11 cellular contexts compared by ENCODE assay signal in the genomic region with DNA sequence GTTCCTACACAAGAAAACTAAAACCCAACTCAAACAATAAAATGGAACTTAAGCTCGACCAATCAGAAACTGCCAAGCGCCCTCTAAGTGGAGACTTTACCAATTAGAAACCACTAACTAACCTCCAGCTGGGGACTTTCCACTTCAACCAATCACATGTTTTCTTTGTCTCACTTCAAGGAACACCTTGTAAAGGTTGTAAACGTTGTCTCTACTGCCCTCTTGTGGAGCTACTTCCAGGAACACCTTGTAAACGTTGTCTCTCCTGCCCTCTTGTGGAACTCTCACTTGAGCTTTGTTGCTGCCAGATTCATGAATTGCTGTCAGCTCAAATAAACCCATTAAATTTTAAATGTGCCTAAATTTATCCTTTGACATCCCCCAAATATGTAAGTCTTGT. TPM values are rescaled to one million over a fixed set of nuclear protein-coding genes. Genes with fewer than 3 reads are reported as not detected.
DNase-seq lines count a peak whose midpoint lies in the region; ATAC-seq, FAIRE-seq and TF ChIP-seq lines count a peak whose summit lies in the region.
"Not testable (repeated sequence)": the region's sequence is repeated elsewhere in the genome, so short reads cannot be mapped to it uniquely, and the experiment has no call there.
"Had no signal": no experiment of that assay in that cellular context is flagged by ENCODE, and none has a peak within 500 bp of the region (broad histone marks: within the 10 kb centered on the region; RNA-seq: fewer than 3 reads in every experiment).

No MANE protein-coding gene starts in this region.

- not testable (repeated sequence) for H4K20me1 ChIP-seq in astrocyte (ENCODE audit: insufficient read depth, low read length); endothelial cell of umbilical vein (replicated peaks; ENCODE audit: control insufficient read depth, extremely low read depth, insufficient read depth, low read length); HepG2 (ENCODE audit: insufficient read depth, low read length)

- FAIRE-seq in G401.6 (lab: Jason Lieb, UNC) (peak; percentile 97), astrocyte (lab: Jason Lieb, UNC) (peak; percentile 87), endothelial cell of umbilical vein (lab: Jason Lieb, UNC) (peak; percentile 84), HepG2 (lab: Jason Lieb, UNC) (peak; percentile 96)

- DNase-seq in Panc1 (ENCODE audit: low read depth, low spot score); astrocyte (ENCODE audit: low read depth); endothelial cell of umbilical vein (ENCODE audit: low read depth, low spot score); HepG2 (ENCODE audit: low spot score); natural killer cell treated with Interleukin-12 subunit alpha and Interleukin-12 subunit beta and Interleukin-15 and Interleukin-18, amount 100 ng/mL, for 72 hours (ENCODE audit: low spot score): not testable (repeated sequence)
- DNase-seq in activated CD8-positive, alpha-beta T cell treated with anti-CD3 and anti-CD28 coated beads for 36 hours = peak; percentile 21

- in situ Hi-C loops in Panc1 (cut with HindIII; ENCODE audit: low pct_unique_long_range_greater_than_20kb, low sequenced_read_pairs); HepG2 (cut with HindIII; ENCODE audit: extremely low pct_ligation_motif_present, low pct_unique_long_range_greater_than_20kb): not testable (repeated sequence)

- H3K27ac ChIP-seq in Panc1 (ENCODE audit: low read length); astrocyte (ENCODE audit: low read depth, low read length); endothelial cell of umbilical vein (ENCODE audit: insufficient read depth, low read depth, low read length); HepG2 (ENCODE audit: extremely low read length, insufficient read depth, low read length): not testable (repeated sequence)

- ATAC-seq in Panc1 = peak; percentile 84
- peak; percentile 89 for ATAC-seq in activated CD8-positive, alpha-beta T cell treated with anti-CD3 and anti-CD28 coated beads for 36 hours
- ATAC-seq in HepG2 = peak; percentile 31; the same call in 1 of the 3 replicates
- peak; percentile 49 to 77 for ATAC-seq in natural killer cell treated with Interleukin-12 subunit alpha and Interleukin-12 subunit beta and Interleukin-15 and Interleukin-18, amount 100 ng/mL, for 72 hours

- TF ChIP-seq EP300 in HepG2 (IDR thresholded peaks at IDR 0.05; ENCODE audit: low read depth in 2 of 2, low read length in 2 of 2); HepG2 (CRISPR knock-in tag; IDR thresholded peaks at IDR 0.05; ENCODE audit: borderline replicate concordance): not testable (repeated sequence)

- H3K36me3 ChIP-seq in Panc1 (ENCODE audit: control insufficient read depth, insufficient read depth, low read length); astrocyte (ENCODE audit: insufficient read depth, low read length); endothelial cell of umbilical vein (ENCODE audit: control insufficient read depth in 2 of 2, extremely low read depth in 1 of 2, insufficient read depth in 2 of 2, low read length in 2 of 2); HepG2 (replicated peaks in 1 of 2; ENCODE audit: control insufficient read depth in 1 of 2, insufficient read depth in 2 of 2, low read length in 2 of 2): not testable (repeated sequence)

- H3K27me3 Mint-ChIP-seq in activated CD8-positive, alpha-beta T cell treated with anti-CD3 and anti-CD28 coated beads for 36 hours; astrocyte (ENCODE audit: low read depth, unreplicated experiment); natural killer cell treated with Interleukin-12 subunit alpha and Interleukin-12 subunit beta and Interleukin-15 and Interleukin-18, amount 100 ng/mL, for 72 hours: not testable (repeated sequence)

- no CpG with 5 or more reads among the region's 4 CpGs for WGBS in HepG2 (ENCODE audit: low lambda C conversion rate)

- not testable (repeated sequence) for TF ChIP-seq POLR2A in endothelial cell of umbilical vein (IDR thresholded peaks at IDR 0.05; ENCODE audit: low read depth, low read length); HepG2 (IDR thresholded peaks at IDR 0.05; ENCODE audit: insufficient read depth in 1 of 2, low read depth in 2 of 2, low read length in 2 of 2)

- H3K36me3 Mint-ChIP-seq in activated CD8-positive, alpha-beta T cell treated with anti-CD3 and anti-CD28 coated beads for 36 hours (ENCODE audit: low read depth); astrocyte (ENCODE audit: low read depth, unreplicated experiment); natural killer cell treated with Interleukin-12 subunit alpha and Interleukin-12 subunit beta and Interleukin-15 and Interleukin-18, amount 100 ng/mL, for 72 hours: not testable (repeated sequence)

- TF ChIP-seq CTCF in Panc1 (IDR thresholded peaks at IDR 0.05); activated CD8-positive, alpha-beta T cell treated with anti-CD3 and anti-CD28 coated beads for 36 hours (IDR thresholded peaks at IDR 0.05); astrocyte (IDR thresholded peaks at IDR 0.05; ENCODE audit: insufficient read depth, low read depth, low read length); endothelial cell of umbilical vein (IDR thresholded peaks at IDR 0.05; ENCODE audit: extremely low read depth in 1 of 2, insufficient read depth in 1 of 2, low read depth in 1 of 2, low read length in 2 of 2); HepG2 (CRISPR knock-in tag; IDR thresholded peaks at IDR 0.05): not testable (repeated sequence)

- not testable (repeated sequence) for H3K27ac Mint-ChIP-seq in activated CD8-positive, alpha-beta T cell treated with anti-CD3 and anti-CD28 coated beads for 36 hours; astrocyte (ENCODE audit: unreplicated experiment); natural killer cell treated with Interleukin-12 subunit alpha and Interleukin-12 subunit beta and Interleukin-15 and Interleukin-18, amount 100 ng/mL, for 72 hours

- dilution Hi-C loops in endothelial cell of umbilical vein (cut with MboI; ENCODE audit: extremely low pct_ligation_motif_present, low sequenced_read_pairs) = not testable (repeated sequence)

- H3K4me3 Mint-ChIP-seq in activated CD8-positive, alpha-beta T cell treated with anti-CD3 and anti-CD28 coated beads for 36 hours; astrocyte (ENCODE audit: unreplicated experiment); natural killer cell treated with Interleukin-12 subunit alpha and Interleukin-12 subunit beta and Interleukin-15 and Interleukin-18, amount 100 ng/mL, for 72 hours: not testable (repeated sequence)

- not testable (repeated sequence) for H3K4me1 ChIP-seq in Panc1 (ENCODE audit: control insufficient read depth, insufficient read depth, low read length); astrocyte (ENCODE audit: insufficient read depth, low read length); endothelial cell of umbilical vein (ENCODE audit: control insufficient read depth, extremely low read depth, insufficient read depth, low read length); HepG2 (ENCODE audit: insufficient read depth, low read length)

- not testable (repeated sequence) for H3K9me1 ChIP-seq in endothelial cell of umbilical vein (replicated peaks; ENCODE audit: control insufficient read depth, extremely low read depth, insufficient read depth, low read length)

- not testable (repeated sequence) for H3K9me3 Mint-ChIP-seq in activated CD8-positive, alpha-beta T cell treated with anti-CD3 and anti-CD28 coated beads for 36 hours; astrocyte (ENCODE audit: unreplicated experiment); natural killer cell treated with Interleukin-12 subunit alpha and Interleukin-12 subunit beta and Interleukin-15 and Interleukin-18, amount 100 ng/mL, for 72 hours

- not testable (repeated sequence) for BruUV-seq in Panc1 (replicated peaks; lab: Mats Ljungman, UMichigan); endothelial cell of umbilical vein (replicated peaks; lab: Mats Ljungman, UMichigan); HepG2 (replicated peaks; lab: Mats Ljungman, UMichigan)

- CTCF ChIA-PET in Panc1 (lab: Charles Lee); activated CD8-positive, alpha-beta T cell treated with anti-CD3 and anti-CD28 coated beads for 36 hours (lab: Charles Lee); endothelial cell of umbilical vein (lab: Charles Lee); HepG2 (lab: Yijun Ruan, JAX; ENCODE audit: low intra/inter-chr PET ratio, low total read pairs): not testable (repeated sequence)

- not testable (repeated sequence) for H3K4me1 Mint-ChIP-seq in activated CD8-positive, alpha-beta T cell treated with anti-CD3 and anti-CD28 coated beads for 36 hours (ENCODE audit: low read depth); astrocyte (ENCODE audit: low read depth, unreplicated experiment); natural killer cell treated with Interleukin-12 subunit alpha and Interleukin-12 subunit beta and Interleukin-15 and Interleukin-18, amount 100 ng/mL, for 72 hours (ENCODE audit: low read depth in 2 of 2)

- not testable (repeated sequence) for H2AFZ ChIP-seq in astrocyte (ENCODE audit: low read depth, low read length); endothelial cell of umbilical vein (ENCODE audit: low read depth, low read length); HepG2 (ENCODE audit: low read length)

- POLR2A ChIA-PET in Panc1 (lab: Charles Lee); activated CD8-positive, alpha-beta T cell treated with anti-CD3 and anti-CD28 coated beads for 36 hours (lab: Charles Lee); endothelial cell of umbilical vein (lab: Charles Lee); HepG2 (lab: Yijun Ruan, JAX): not testable (repeated sequence)

- intact Hi-C loops in Panc1 (cut with micrococcal nuclease; ENCODE audit: unreplicated experiment); activated CD8-positive, alpha-beta T cell treated with anti-CD3 and anti-CD28 coated beads for 36 hours (cut with micrococcal nuclease); endothelial cell of umbilical vein (cut with micrococcal nuclease); HepG2 (cut with micrococcal nuclease; ENCODE audit: unreplicated experiment): not testable (repeated sequence)

- not testable (repeated sequence) for H3K9ac ChIP-seq in astrocyte (ENCODE audit: low read length); endothelial cell of umbilical vein (replicated peaks; ENCODE audit: extremely low read depth, insufficient read depth, low read length); HepG2 (ENCODE audit: insufficient read depth, low read depth, low read length)

- H3K79me2 ChIP-seq in astrocyte (ENCODE audit: insufficient read depth, low read length); endothelial cell of umbilical vein (ENCODE audit: control insufficient read depth, insufficient read depth, low read length); HepG2 (ENCODE audit: insufficient read depth, low read length): not testable (repeated sequence)

- H3K4me2 ChIP-seq in astrocyte (ENCODE audit: low read length); endothelial cell of umbilical vein (ENCODE audit: insufficient read depth, low read length); HepG2 (ENCODE audit: low read depth, low read length): not testable (repeated sequence)

- not testable (repeated sequence) for H3K27me3 ChIP-seq in Panc1 (ENCODE audit: control insufficient read depth, insufficient read depth, low read length); astrocyte (ENCODE audit: insufficient read depth, low read length); endothelial cell of umbilical vein (ENCODE audit: control insufficient read depth in 2 of 2, insufficient read depth in 2 of 2, low read length in 2 of 2); HepG2 (ENCODE audit: control insufficient read depth in 1 of 2, insufficient read depth in 2 of 2, low read length in 2 of 2)

- not testable (repeated sequence) for H3K4me3 ChIP-seq in Panc1 (ENCODE audit: low read depth in 2 of 2, low read length in 2 of 2); astrocyte (ENCODE audit: insufficient read depth, low read depth, low read length); endothelial cell of umbilical vein (replicated peaks in 1 of 3; ENCODE audit: insufficient read depth in 1 of 3, low read depth in 1 of 3, low read length in 3 of 3); HepG2 (replicated peaks in 1 of 3; ENCODE audit: insufficient read depth in 1 of 3, low read depth in 2 of 3, low read length in 3 of 3)

- H3K9me3 ChIP-seq in Panc1 (ENCODE audit: control insufficient read depth, insufficient read depth, low read depth, low read length); astrocyte (ENCODE audit: insufficient read depth, low read depth, low read length); endothelial cell of umbilical vein (replicated peaks; ENCODE audit: control insufficient read depth, insufficient read depth, low read length); HepG2 (ENCODE audit: low read length): not testable (repeated sequence)

- TF ChIP-seq RAD21 in HepG2 (CRISPR knock-in tag; IDR thresholded peaks at IDR 0.05) = not testable (repeated sequence)

RNA-seq across cellular contexts. Expression of a gene that starts 46.7 kb away (rescaled TPM):
- 0.13 TPM for total RNA-seq in Panc1 (2021; ENCODE audit: unreplicated experiment)
- polyA plus RNA-seq in Panc1 (2012; ENCODE audit: insufficient read length) = not detected
- total RNA-seq in activated CD8-positive, alpha-beta T cell treated with anti-CD3 and anti-CD28 coated beads for 36 hours = not detected
- not detected in 2 replicates for total RNA-seq in astrocyte
- total RNA-seq in endothelial cell of umbilical vein = not detected in 2 replicates
- polyA plus RNA-seq in endothelial cell of umbilical vein = not detected in 2 replicates
- not detected in 2 replicates for polyA plus RNA-seq in endothelial cell of umbilical vein (2011; cell fraction: cytosol; rRNA removed)
- not detected in 2 replicates for polyA plus RNA-seq in endothelial cell of umbilical vein (2011; cell fraction: nucleus; rRNA removed)
- polyA plus RNA-seq in endothelial cell of umbilical vein (2012) = not detected in 2 replicates
- polyA minus RNA-seq in endothelial cell of umbilical vein = not detected in 2 replicates
- polyA minus RNA-seq in endothelial cell of umbilical vein (2011; cell fraction: cytosol; rRNA and poly(A)+ RNA removed) = not detected
- polyA minus RNA-seq in endothelial cell of umbilical vein (2011; cell fraction: nucleus; rRNA and poly(A)+ RNA removed) = not detected in 2 replicates
- not detected in 2 replicates for total RNA-seq in HepG2 (2016; rRNA removed; fragmentation: Illumina TruSeq; extraction: Trizol)
- not detected in 2 replicates for total RNA-seq in HepG2 (2016; cell fraction: cytosol; rRNA removed; fragmentation: Illumina TruSeq; extraction: Trizol; ENCODE audit: low read depth)
- total RNA-seq in HepG2 (2016; cell fraction: insoluble cytoplasmic fraction; rRNA removed; fragmentation: Illumina TruSeq; extraction: Trizol) = not detected in 2 replicates
- total RNA-seq in HepG2 (2016; cell fraction: membrane; rRNA removed; fragmentation: Illumina TruSeq; extraction: Trizol) = not detected in 2 replicates
- total RNA-seq in HepG2 (2016; cell fraction: nucleus; rRNA removed; fragmentation: Illumina TruSeq; extraction: Trizol) = not detected in 2 replicates
- polyA plus RNA-seq in HepG2 (2011; rRNA removed) = not detected in 2 replicates
- not detected in 2 replicates for polyA plus RNA-seq in HepG2 (2011; cell fraction: cytosol; rRNA removed)
- polyA plus RNA-seq in HepG2 (2011; cell fraction: nucleus; rRNA removed) = not detected in 2 replicates
- polyA plus RNA-seq in HepG2 (2012) = not detected in 2 replicates
- polyA plus RNA-seq in HepG2 (2016; cell fraction: cytosol; fragmentation: Illumina TruSeq; extraction: Trizol; ENCODE audit: low read depth) = not detected in 2 replicates
- polyA plus RNA-seq in HepG2 (2016; cell fraction: insoluble cytoplasmic fraction; fragmentation: Illumina TruSeq; extraction: Trizol; ENCODE audit: low read depth) = not detected in 2 replicates
- polyA plus RNA-seq in HepG2 (2016; cell fraction: membrane; fragmentation: Illumina TruSeq; extraction: Trizol; ENCODE audit: low read depth) = not detected in 2 replicates
- not detected in 2 replicates for polyA plus RNA-seq in HepG2 (2016; cell fraction: nucleus; fragmentation: Illumina TruSeq; extraction: Trizol; ENCODE audit: insufficient read depth, low read depth)
- polyA minus RNA-seq in HepG2 (2011; rRNA and poly(A)+ RNA removed; ENCODE audit: low replicate concordance) = not detected in 2 replicates
- not detected in 2 replicates for polyA minus RNA-seq in HepG2 (2011; cell fraction: cytosol; rRNA and poly(A)+ RNA removed)
- polyA minus RNA-seq in HepG2 (2011; cell fraction: nucleus; rRNA and poly(A)+ RNA removed) = not detected in 2 replicates
- total RNA-seq in natural killer cell treated with Interleukin-12 subunit alpha and Interleukin-12 subunit beta and Interleukin-15 and Interleukin-18, amount 100 ng/mL, for 72 hours = not detected
- total RNA-seq: Caco-2, H9, NCI-H460 had no signal
- polyA plus RNA-seq: CD14-positive monocyte had no signal

Comparison
In these comparisons a context has a peak if more than half of its experiments do, and no peak if none do; other contexts are left out.
1. ATAC-seq: peak in every context shown above with its lines; median percentile 89 in activated CD8-positive, alpha-beta T cell treated with anti-CD3 and anti-CD28 coated beads for 36 hours; 84 in Panc1; 63 in natural killer cell treated with Interleukin-12 subunit alpha and Interleukin-12 subunit beta and Interleukin-15 and Interleukin-18, amount 100 ng/mL, for 72 hours; 31 in HepG2.